ENCODE assay signal across 10 cellular contexts in genomic region chr4:151012836-151013235, GRCh38. TPM values are rescaled to one million over a fixed set of nuclear protein-coding genes. Genes with fewer than 3 reads are reported as not detected.
DNase-seq lines count a peak whose midpoint lies in the region; ATAC-seq, FAIRE-seq and TF ChIP-seq lines count a peak whose summit lies in the region.
"Had no signal": no experiment of that assay in that cellular context is flagged by ENCODE, and none has a peak within 500 bp of the region (broad histone marks: within the 10 kb centered on the region; RNA-seq: fewer than 3 reads in every experiment).

No MANE protein-coding gene starts in this region.

- peaks cover 7% of the 10 kb centered on the region for H3K4me1 ChIP-seq in keratinocyte (ENCODE audit: control insufficient read depth, extremely low read depth, insufficient read depth, low read length)
- peaks cover 13% of the 10 kb centered on the region for H3K4me1 ChIP-seq in upper lobe of right lung

- H3K79me2 ChIP-seq in keratinocyte (ENCODE audit: control insufficient read depth, insufficient read depth, low read length) = peaks cover 62% of the 10 kb centered on the region

- peak; percentile 38 for DNase-seq in stimulated activated CD4-positive, alpha-beta T cell treated with anti-CD3 and anti-CD28 coated beads, Interleukin-15, amount 100 ng/mL, for 24 hours
- no peak for DNase-seq in stimulated activated CD4-positive, alpha-beta T cell treated with anti-CD3 and anti-CD28 coated beads, Interleukin-2, amount 100 ng/mL, for 48 hours
- peak; percentile 42 for DNase-seq in activated CD4-positive, alpha-beta memory T cell treated with anti-CD3 and anti-CD28 coated beads for 36 hours
- DNase-seq in keratinocyte (ENCODE audit: low read depth, low spot score) = no peak
- no peak for DNase-seq in upper lobe of right lung
- no peak for DNase-seq in T-helper 9 cell
- no peak for DNase-seq in inferior parietal cortex (ENCODE audit: extremely low spot score)
- DNase-seq in anterior cingulate cortex (lab: John Stamatoyannopoulos, UW) = no peak
- DNase-seq: cortex of kidney, NCI-H1105 had no signal

- CTCF ChIA-PET in activated CD4-positive, alpha-beta memory T cell treated with anti-CD3 and anti-CD28 coated beads for 36 hours (lab: Charles Lee) = interaction anchor here (0.7 to 2.7 kb wide), 4 partner anchors 31 to 146 kb away, joined by 3 to 15 read pairs (median 4); partner anchors contain the start of gene RPS3A

- H3K4me3 ChIP-seq in keratinocyte (ENCODE audit: control insufficient read depth in 2 of 3, extremely low read depth in 1 of 3, insufficient read depth in 2 of 3, low read depth in 1 of 3, low read length in 3 of 3) = peak overlapping the region; percentile 93 to 99 (median 95)
- H3K4me3 ChIP-seq in upper lobe of right lung = peak overlapping the region; percentile 100

- H3K36me3 ChIP-seq in keratinocyte (ENCODE audit: control insufficient read depth in 2 of 2, extremely low read depth in 1 of 2, insufficient read depth in 2 of 2, low read length in 2 of 2) (no peaks in the 10 kb centered on the region), upper lobe of right lung (no peaks in the 10 kb centered on the region)

- no peak for FAIRE-seq in keratinocyte (lab: Jason Lieb, UNC)

- H4K20me1 ChIP-seq in keratinocyte (ENCODE audit: control insufficient read depth, extremely low read depth, insufficient read depth, low read length) = no peaks in the 10 kb centered on the region

- dilution Hi-C loops in keratinocyte (cut with MboI; ENCODE audit: extremely low pct_ligation_motif_present, low sequenced_read_pairs) = no loop called here

- intact Hi-C loops in activated CD4-positive, alpha-beta memory T cell treated with anti-CD3 and anti-CD28 coated beads for 36 hours (cut with micrococcal nuclease) = loop anchor here (5.0 kb wide), 1 partner anchor 126 kb away; no protein-coding TSS in a partner anchor
- intact Hi-C loops in upper lobe of right lung (cut with DNase I) = no loop called here

- H2AFZ ChIP-seq in keratinocyte (ENCODE audit: control insufficient read depth, low read length) = no peak overlapping the region

- no peaks in the 10 kb centered on the region for H3K27me3 Mint-ChIP-seq in activated CD4-positive, alpha-beta memory T cell treated with anti-CD3 and anti-CD28 coated beads for 36 hours

- H3K36me3 Mint-ChIP-seq in activated CD4-positive, alpha-beta memory T cell treated with anti-CD3 and anti-CD28 coated beads for 36 hours = peaks cover 14% of the 10 kb centered on the region

- H3K9me3 Mint-ChIP-seq in activated CD4-positive, alpha-beta memory T cell treated with anti-CD3 and anti-CD28 coated beads for 36 hours = no peaks in the 10 kb centered on the region

- POLR2A ChIA-PET in activated CD4-positive, alpha-beta memory T cell treated with anti-CD3 and anti-CD28 coated beads for 36 hours (lab: Charles Lee) = interaction anchor here (0.9 to 5.8 kb wide), 4 partner anchors 16 to 87 kb away, joined by 3 to 46 read pairs (median 4); no protein-coding TSS in a partner anchor

- peaks cover 23% of the 10 kb centered on the region for H3K4me1 Mint-ChIP-seq in activated CD4-positive, alpha-beta memory T cell treated with anti-CD3 and anti-CD28 coated beads for 36 hours (ENCODE audit: low read depth)

- peak overlapping the region; percentile 100 for H3K4me3 Mint-ChIP-seq in activated CD4-positive, alpha-beta memory T cell treated with anti-CD3 and anti-CD28 coated beads for 36 hours

- H3K9me3 ChIP-seq in keratinocyte (ENCODE audit: control insufficient read depth, low read depth, low read length) (no peaks in the 10 kb centered on the region), upper lobe of right lung (no peaks in the 10 kb centered on the region)

- peak overlapping the region; percentile 91 for H3K27ac ChIP-seq in keratinocyte (ENCODE audit: control insufficient read depth, insufficient read depth, low read length)
- no peak overlapping the region for H3K27ac ChIP-seq in upper lobe of right lung

- H3K4me2 ChIP-seq in keratinocyte (ENCODE audit: control insufficient read depth, extremely low read depth, insufficient read depth, low read depth, low read length) = peak overlapping the region; percentile 95

- H3K27me3 ChIP-seq in keratinocyte (ENCODE audit: control insufficient read depth, extremely low read depth, insufficient read depth, low read length) = no peaks in the 10 kb centered on the region
- H3K27me3 ChIP-seq in upper lobe of right lung = no peaks in the 10 kb centered on the region

- no peaks in the 10 kb centered on the region for H3K9me1 ChIP-seq in keratinocyte (ENCODE audit: control insufficient read depth, extremely low read depth, insufficient read depth, low read length)

- H3K9ac ChIP-seq in keratinocyte (ENCODE audit: control insufficient read depth, extremely low read depth, insufficient read depth, low read length) = peak overlapping the region; percentile 95

- TF ChIP-seq CTCF in keratinocyte (optimal IDR thresholded peaks at IDR 0.05 in 1 of 3, IDR thresholded peaks at IDR 0.05 in 1 of 3, conservative IDR thresholded peaks at IDR 0.05 in 1 of 3; ENCODE audit: extremely low read depth in 1 of 3, insufficient read depth in 2 of 3, low read length in 3 of 3) (no peak), upper lobe of right lung (IDR thresholded peaks at IDR 0.05) (no peak)

- no peak for ATAC-seq in upper lobe of right lung

- H3K27ac Mint-ChIP-seq in activated CD4-positive, alpha-beta memory T cell treated with anti-CD3 and anti-CD28 coated beads for 36 hours = peak overlapping the region; percentile 59

RNA-seq across cellular contexts. Expression of gene LRBA, which starts 2.2 kb away (rescaled TPM):
- total RNA-seq in activated CD4-positive, alpha-beta memory T cell treated with anti-CD3 and anti-CD28 coated beads for 36 hours = 10 to 100 TPM; 62.4 to 63.7 TPM
- 35.6 to 39.8 TPM (median 37.9 TPM) in 3 replicates for polyA plus RNA-seq in keratinocyte
- polyA plus RNA-seq in keratinocyte (2011; ENCODE audit: low read depth) = 19.3 TPM
- 17.7 and 23.2 TPM in 2 replicates for polyA plus RNA-seq in keratinocyte (2011; cell fraction: cytosol; rRNA removed)
- polyA plus RNA-seq in keratinocyte (2011; cell fraction: nucleus; rRNA removed) = 77.8 and 84.2 TPM in 2 replicates
- polyA plus RNA-seq in keratinocyte (2012; ENCODE audit: low replicate concordance) = 24.8 and 37.1 TPM in 2 replicates
- 68.6 to 233 TPM (median 167 TPM) in 3 replicates for polyA minus RNA-seq in keratinocyte
- polyA minus RNA-seq in keratinocyte (2011; cell fraction: cytosol; rRNA and poly(A)+ RNA removed) = 38.6 TPM
- 174 and 310 TPM in 2 replicates for polyA minus RNA-seq in keratinocyte (2011; cell fraction: nucleus; rRNA and poly(A)+ RNA removed)
- total RNA-seq in upper lobe of right lung = 39.9 TPM

Comparison
In these comparisons a context has a peak if more than half of its experiments do, and no peak if none do; other contexts are left out.
1. DNase-seq: peak in stimulated activated CD4-positive, alpha-beta T cell treated with anti-CD3 and anti-CD28 coated beads, Interleukin-15, amount 100 ng/mL, for 24 hours (single experiment) and activated CD4-positive, alpha-beta memory T cell treated with anti-CD3 and anti-CD28 coated beads for 36 hours (single experiment); none in stimulated activated CD4-positive, alpha-beta T cell treated with anti-CD3 and anti-CD28 coated beads, Interleukin-2, amount 100 ng/mL, for 48 hours (0 of 2), keratinocyte (single experiment), upper lobe of right lung (single experiment), T-helper 9 cell (single experiment), inferior parietal cortex (single experiment) and anterior cingulate cortex (0 of 58).